8 cellular contexts compared by ENCODE assay signal in the genomic region with DNA sequence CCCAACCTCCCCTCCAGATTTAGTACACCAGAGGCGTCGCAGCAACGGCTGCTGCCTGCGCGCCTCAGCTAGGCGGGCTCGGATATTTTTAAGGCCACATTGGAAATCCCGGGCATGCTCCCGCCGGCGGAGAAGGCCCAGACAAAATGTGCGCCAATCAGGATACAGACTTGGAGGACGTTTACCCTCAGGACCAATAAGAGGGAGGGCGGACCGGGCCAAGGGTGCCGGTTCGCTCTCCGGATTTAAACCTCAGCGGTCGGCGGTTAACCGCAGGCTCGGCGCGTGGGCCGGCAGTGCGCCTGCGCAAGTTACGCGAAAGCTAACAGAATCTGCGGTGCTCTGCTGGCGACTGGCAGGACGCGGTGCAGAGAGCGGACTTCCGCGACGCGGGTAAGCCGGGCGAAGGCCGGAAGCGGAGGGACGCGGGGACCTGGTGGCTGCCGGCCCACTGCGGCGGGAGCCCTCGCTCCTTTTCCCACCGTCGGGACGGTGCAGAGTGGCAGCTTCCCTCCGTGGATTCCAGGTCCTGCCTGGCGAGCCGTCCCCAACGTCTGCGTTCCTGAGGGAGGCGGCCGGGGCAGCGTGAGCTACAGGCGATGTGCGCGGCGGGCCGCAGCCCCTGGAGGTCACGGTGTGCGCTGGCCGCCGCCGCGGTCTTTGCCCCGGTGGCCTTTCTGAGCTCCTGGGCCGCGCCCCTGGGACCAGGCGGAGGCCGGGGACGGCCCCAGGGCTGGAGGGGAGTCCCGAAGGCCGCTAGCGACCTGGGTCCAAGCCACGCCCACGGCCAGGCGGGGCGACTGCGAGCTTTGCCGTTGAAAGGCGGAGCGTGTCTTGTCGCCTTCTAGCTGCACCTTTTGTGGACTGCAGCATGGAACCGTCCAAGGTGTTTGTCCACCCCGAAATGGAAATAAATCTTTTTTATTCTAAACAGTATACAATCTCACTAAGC. TPM values are rescaled to one million over a fixed set of nuclear protein-coding genes. Genes with fewer than 3 reads are reported as not detected.
A peak's percentile ranks its signal among the peaks of the same experiment; 100 is the strongest.
DNase-seq lines count a peak whose midpoint lies in the region; ATAC-seq, FAIRE-seq and TF ChIP-seq lines count a peak whose summit lies in the region.

TSS of gene HYLS1 (plus strand) at position 296 of the 952 bp plus-strand sequence. CDS start 11,701 bp downstream, outside the sequence.

- H3K4me3 ChIP-seq in ACC112 (ENCODE audit: low read depth, low read length), result peak within 1 kb of the TSS; percentile 98
- H3K4me3 ChIP-seq in bronchial epithelial cell (ENCODE audit: low read depth, low read length), result peak within 1 kb of the TSS; percentile 94
- H3K4me3 ChIP-seq in iPS-20b (ENCODE audit: low read length), result peak within 1 kb of the TSS; percentile 74
- H3K4me3 ChIP-seq in small intestine (ENCODE audit: low read depth in 1 of 2, low read length in 2 of 2), result peak within 1 kb of the TSS; percentile 75 to 97

- H3K27ac ChIP-seq in ACC112 (ENCODE audit: low read depth, low read length) (peak within 1 kb of the TSS; percentile 76), VCaP (peak within 1 kb of the TSS; percentile 96), iPS-20b (ENCODE audit: low read length) (peak within 1 kb of the TSS; percentile 30), small intestine (ENCODE audit: low read depth in 1 of 2, low read length in 1 of 2) (peak within 1 kb of the TSS; percentile 97)

- DNase-seq in NCI-H2107 treated with DMSO at 0.1 percent for 48 hours (lab: John Stamatoyannopoulos, UW; ENCODE audit: unreplicated experiment) (peak; percentile 44), bronchial epithelial cell (ENCODE audit: low read depth) (peak; percentile 92), small intestine (peak; percentile 92)

- peaks cover 3% of the 10 kb centered on the region; the same call in 1 of the 2 replicates for H3K36me3 ChIP-seq in ACC112 (ENCODE audit: insufficient read depth, low read length)
- no peaks in the 10 kb centered on the region for H3K36me3 ChIP-seq in bronchial epithelial cell (ENCODE audit: control insufficient read depth, insufficient read depth, low read length)
- H3K36me3 ChIP-seq in iPS-20b (ENCODE audit: insufficient read depth, low read depth, low read length), result peaks cover 13% of the 10 kb centered on the region
- peaks cover 0 to 1% of the 10 kb centered on the region in 2 donors for H3K36me3 ChIP-seq in small intestine (ENCODE audit: control insufficient read depth in 2 of 2, insufficient read depth in 2 of 2, low read length in 2 of 2)

- 1% methylated on average over 76 to 91 of the region's 91 CpGs for WGBS in small intestine, 3 donors

- ATAC-seq in GM18858 (IDR thresholded peaks at IDR 0.05; ENCODE audit: unreplicated experiment), result peak; percentile 73
- ATAC-seq in HG03066 (IDR thresholded peaks at IDR 0.05; ENCODE audit: low read depth, unreplicated experiment), result peak; percentile 85

- H3K27me3 ChIP-seq in ACC112 (ENCODE audit: insufficient read depth, low read length) (no peaks in the 10 kb centered on the region), bronchial epithelial cell (ENCODE audit: control insufficient read depth, insufficient read depth, low read length) (no peaks in the 10 kb centered on the region), iPS-20b (ENCODE audit: insufficient read depth, low read length) (peaks cover 10% of the 10 kb centered on the region), small intestine (ENCODE audit: control insufficient read depth in 2 of 2, insufficient read depth in 2 of 2, low read length in 2 of 2) (no peaks in the 10 kb centered on the region)

- peak within 1 kb of the TSS; percentile 87 for H3K9ac ChIP-seq in iPS-20b (ENCODE audit: low read depth, low read length)

- TF ChIP-seq CTCF in VCaP (conservative IDR thresholded peaks at IDR 0.05) (no peak; the same call in 1 of the 2 replicates), bronchial epithelial cell (IDR thresholded peaks at IDR 0.05; ENCODE audit: insufficient read depth, low read length, severe bottlenecking) (peak; percentile 26)

- FAIRE-seq in bronchial epithelial cell (lab: Jason Lieb, UNC) (no peak), small intestine (lab: Jason Lieb, UNC) (no peak)

- H3K9me3 ChIP-seq in iPS-20b (ENCODE audit: insufficient read depth, low read depth, low read length), result peaks cover 11% of the 10 kb centered on the region
- H3K9me3 ChIP-seq in small intestine (ENCODE audit: control insufficient read depth, low read depth), result no peaks in the 10 kb centered on the region

- peak within 1 kb of the TSS; percentile 55 for H2AFZ ChIP-seq in ACC112 (ENCODE audit: low read length, unreplicated experiment)

- peaks cover 57% of the 10 kb centered on the region for H3K79me2 ChIP-seq in ACC112 (ENCODE audit: control insufficient read depth, insufficient read depth, low read length, unreplicated experiment)

- peaks cover 35% of the 10 kb centered on the region for H3K4me1 ChIP-seq in ACC112 (ENCODE audit: control insufficient read depth, insufficient read depth, low read length, unreplicated experiment)
- 0 out of 2 replicates have a peak, but pooled peaks cover 4% of the 10 kb centered on the region for H3K4me1 ChIP-seq in iPS-20b (ENCODE audit: insufficient read depth, low read length)
- no peaks in the 10 kb centered on the region for H3K4me1 ChIP-seq in small intestine (ENCODE audit: control insufficient read depth in 2 of 2, insufficient read depth in 1 of 2, low read depth in 1 of 2, low read length in 1 of 2)

RNA-seq across cellular contexts. Expression of gene HYLS1, which starts in this region (rescaled TPM):
- total RNA-seq in bronchial epithelial cell, result 2.9 and 3.5 TPM in 2 replicates
- polyA plus RNA-seq in small intestine, result 1 to 10 TPM; 4.3 to 7.4 (median 4.6) TPM

Comparison
In these comparisons a context has a peak if more than half of its experiments do, and no peak if none do; other contexts are left out.
1. Peak in every context shown above with its lines: DNase-seq, ATAC-seq, H3K4me3 ChIP-seq and H3K27ac ChIP-seq.
2. H3K27ac ChIP-seq: peak in every context shown above with its lines; median percentile 97 in small intestine; 96 in VCaP; 76 in ACC112; 30 in iPS-20b.